1 cellular context compared by ENCODE assay signal in genomic region chr5:81851481-81852178, GRCh38.
A peak's percentile ranks its signal among the peaks of the same experiment; 100 is the strongest.
TF ChIP-seq lines count a peak whose summit lies in the region.

No MANE protein-coding gene starts in this region.

TF ChIP-seq in K562, 482 proteins besides CTCF, POLR2A, EP300 and RAD21 (continued from another document and continues in another):
- peak; percentile 12; the same call in 1 of the 2 replicates for TF ChIP-seq MGA (IDR thresholded peaks at IDR 0.05)
- no peak for TF ChIP-seq CREB5 (CRISPR knock-in tag; IDR thresholded peaks at IDR 0.05)
- no peak for TF ChIP-seq TAF15 (IDR thresholded peaks at IDR 0.05; ENCODE audit: low read depth, low read length)
- TF ChIP-seq MBD1 (CRISPR knock-in tag; IDR thresholded peaks at IDR 0.05): no peak
- TF ChIP-seq CHCHD3 (CRISPR knock-in tag; IDR thresholded peaks at IDR 0.05): no peak
- no peak for TF ChIP-seq POLR2AphosphoS2 (IDR thresholded peaks at IDR 0.05; ENCODE audit: low read length)
- peak; percentile 91 for TF ChIP-seq TFAP4 (CRISPR knock-in tag; IDR thresholded peaks at IDR 0.05; ENCODE audit: borderline replicate concordance)
- TF ChIP-seq ZNF140 (CRISPR knock-in tag; IDR thresholded peaks at IDR 0.05): no peak
- TF ChIP-seq GABPB2 (CRISPR knock-in tag; conservative IDR thresholded peaks at IDR 0.05): no peak
- peak; percentile 46; the same call in 1 of the 2 replicates for TF ChIP-seq MYNN (IDR thresholded peaks at IDR 0.05)
- TF ChIP-seq MYNN (CRISPR knock-in tag; IDR thresholded peaks at IDR 0.05): no peak
- no peak for TF ChIP-seq ZFX (CRISPR knock-in tag; IDR thresholded peaks at IDR 0.05)
- TF ChIP-seq POLR3A (IDR thresholded peaks at IDR 0.05; ENCODE audit: borderline replicate concordance, extremely low read depth, insufficient read depth, insufficient read length): no peak
- no peak for TF ChIP-seq ZNF407 (IDR thresholded peaks at IDR 0.05; ENCODE audit: low read depth)
- TF ChIP-seq EZH2 (IDR thresholded peaks at IDR 0.05; ENCODE audit: borderline replicate concordance, low read depth, low read length): no peak
- peak; percentile 74 for TF ChIP-seq TCF7 (IDR thresholded peaks at IDR 0.05; ENCODE audit: borderline replicate concordance)
- no peak for TF ChIP-seq HOXB6 (CRISPR knock-in tag; IDR thresholded peaks at IDR 0.05; ENCODE audit: borderline replicate concordance)
- no peak for TF ChIP-seq ID3 (CRISPR knock-in tag; IDR thresholded peaks at IDR 0.05)
- TF ChIP-seq ID3 (tag; IDR thresholded peaks at IDR 0.05): 0 out of 2 replicates have a peak, but pooled peaks have one; percentile 41
- 0 out of 2 replicates have a peak, but pooled peaks have one; percentile 26 for TF ChIP-seq BACH1 (tag; IDR thresholded peaks at IDR 0.05)
- TF ChIP-seq CBFA2T2 (conservative IDR thresholded peaks at IDR 0.05): no peak
- peak; percentile 58 for TF ChIP-seq KDM5B (IDR thresholded peaks at IDR 0.05; ENCODE audit: insufficient replicate concordance, low read depth, low read length)
- peak; percentile 47 for TF ChIP-seq HDAC3 (IDR thresholded peaks at IDR 0.05; ENCODE audit: borderline replicate concordance, partially characterized antibody)
- peak; percentile 48; the same call in 1 of the 2 replicates for TF ChIP-seq SMARCE1 (IDR thresholded peaks at IDR 0.05)
- no peak for TF ChIP-seq NR3C1 (CRISPR knock-in tag; IDR thresholded peaks at IDR 0.05)
- TF ChIP-seq NONO (IDR thresholded peaks at IDR 0.05; ENCODE audit: low read depth in 2 of 2, low read length in 1 of 2): peak in 1 of 2 experiments; percentile 98; a peak in 2 of 4 replicates
- no peak for TF ChIP-seq ZNF780A (CRISPR knock-in tag; IDR thresholded peaks at IDR 0.05)
- TF ChIP-seq CBFA2T3 (IDR thresholded peaks at IDR 0.05): peak; percentile 30
- no peak for TF ChIP-seq CSDE1 (IDR thresholded peaks at IDR 0.05)
